ENCODE assay signal across 26 cellular contexts in genomic region chr4:16513876-16514275, GRCh38.
"Had no signal": no experiment of that assay in that cellular context is flagged by ENCODE, and none has a peak within 500 bp of the region (broad histone marks: within the 10 kb centered on the region; RNA-seq: fewer than 3 reads in every experiment).

No MANE protein-coding gene starts in this region.

- H3K36me3 ChIP-seq: Peyer's patch, SJCRH30 had no signal

- H3K9me3 ChIP-seq: body of pancreas, Peyer's patch had no signal

- H3K27me3 ChIP-seq: body of pancreas, MG63, Peyer's patch, SJCRH30 had no signal

- DNase-seq: activated CD4-positive, alpha-beta T cell treated with anti-CD3 and anti-CD28 coated beads for 4 hours; activated CD8-positive, alpha-beta memory T cell treated with anti-CD3 and anti-CD28 coated beads, Interleukin-2, amount 50 U/mL, for 4 hours; activated CD8-positive, alpha-beta T cell treated with anti-CD3 and anti-CD28 coated beads for 36 hours; activated naive CD4-positive, alpha-beta T cell; aorta; body of pancreas; central memory CD4-positive, alpha-beta T cell; MG63; MV-4-11; NCI-H1092 treated with DMSO at 0.1 percent for 48 hours; NCI-H1417 treated with DMSO at 0.1 percent for 48 hours; NCI-H1694 treated with DMSO at 0.1 percent for 48 hours; NCI-H2029 treated with DMSO at 0.1 percent for 48 hours; NCI-H345; NCI-H510A; NCI-H69; Peyer's patch; Right ventricle myocardium superior; SJCRH30; SW 1271 had no signal

- H3K4me1 Mint-ChIP-seq: activated naive CD4-positive, alpha-beta T cell treated with anti-CD3 and anti-CD28 coated beads, Interleukin-2, amount 50 U/mL, for 24 hours had no signal

- H3K4me3 Mint-ChIP-seq: activated CD8-positive, alpha-beta T cell treated with anti-CD3 and anti-CD28 coated beads for 36 hours; activated naive CD4-positive, alpha-beta T cell treated with anti-CD3 and anti-CD28 coated beads, Interleukin-2, amount 50 U/mL, for 24 hours; T-helper 1 cell treated with Interleukin-12 subunit alpha and Interleukin-12 subunit beta and Interleukin-4 antibody, amounts not matched to agents 30 μg/mL and 1 μg/mL, for 36 hours had no signal

- H3K4me1 ChIP-seq: body of pancreas, Peyer's patch, SJCRH30 had no signal

- ATAC-seq: activated CD4-positive, CD25-positive, alpha-beta regulatory T cell treated with anti-CD3 and anti-CD28 coated beads, Interleukin-2, amount 50 U/mL, for 24 hours; activated CD8-positive, alpha-beta T cell treated with anti-CD3 and anti-CD28 coated beads for 36 hours; body of pancreas; SK-N-SH treated with all-trans-retinoic acid at 6 μM for 48 hours had no signal

- FAIRE-seq: bronchial epithelial cell had no signal

- H3K9me3 Mint-ChIP-seq: activated naive CD4-positive, alpha-beta T cell treated with anti-CD3 and anti-CD28 coated beads, Interleukin-2, amount 50 U/mL, for 24 hours had no signal

- H3K36me3 Mint-ChIP-seq: activated naive CD4-positive, alpha-beta T cell treated with anti-CD3 and anti-CD28 coated beads, Interleukin-2, amount 50 U/mL, for 24 hours had no signal

- H3K27ac ChIP-seq: body of pancreas, Peyer's patch, RWPE1, SJCRH30 had no signal

- H3K27me3 Mint-ChIP-seq: activated CD8-positive, alpha-beta T cell treated with anti-CD3 and anti-CD28 coated beads for 36 hours; activated naive CD4-positive, alpha-beta T cell treated with anti-CD3 and anti-CD28 coated beads, Interleukin-2, amount 50 U/mL, for 24 hours had no signal

- H3K4me3 ChIP-seq: body of pancreas, MG63, Peyer's patch, SJCRH30 had no signal
